In genomic region chr6:166907373-166907841, GRCh38 we compare ENCODE assay signal across 9 cellular contexts. TPM values are rescaled to one million over a fixed set of nuclear protein-coding genes. Genes with fewer than 3 reads are reported as not detected.
DNase-seq lines count a peak whose midpoint lies in the region; ATAC-seq and TF ChIP-seq lines count a peak whose summit lies in the region.
"Had no signal": no experiment of that assay in that cellular context is flagged by ENCODE, and none has a peak within 500 bp of the region (broad histone marks: within the 10 kb centered on the region; RNA-seq: fewer than 3 reads in every experiment).

No MANE protein-coding gene starts in this region.

- ATAC-seq in GM18519 (IDR thresholded peaks at IDR 0.05; ENCODE audit: low FRiP score, unreplicated experiment) (peak; percentile 90), GM21515 (IDR thresholded peaks at IDR 0.05; ENCODE audit: unreplicated experiment) (peak; percentile 82), HG03460 (IDR thresholded peaks at IDR 0.05; ENCODE audit: unreplicated experiment) (peak; percentile 92), left cardiac atrium (no peak)
- ATAC-seq: GM23338 had no signal

- TF ChIP-seq POLR2A in transverse colon (IDR thresholded peaks at IDR 0.05), result no peak

- peaks cover 10% of the 10 kb centered on the region for H3K4me1 ChIP-seq in effector memory CD4-positive, alpha-beta T cell (ENCODE audit: control insufficient read depth, insufficient read depth, low read length, poor library complexity, severe bottlenecking)
- no peaks in the 10 kb centered on the region for H3K4me1 ChIP-seq in transverse colon

- H3K27me3 ChIP-seq in effector memory CD4-positive, alpha-beta T cell (replicated peaks; ENCODE audit: control insufficient read depth, insufficient read depth, low read length, poor library complexity, severe bottlenecking), result no peaks in the 10 kb centered on the region
- no peaks in the 10 kb centered on the region for H3K27me3 ChIP-seq in transverse colon

- intact Hi-C loops in left cardiac atrium (cut with DNase I) (no loop called here), transverse colon (cut with DNase I; ENCODE audit: low total_unique reads) (no loop called here)

- H3K36me3 ChIP-seq in effector memory CD4-positive, alpha-beta T cell (ENCODE audit: control insufficient read depth, insufficient read depth, low read length), result no peaks in the 10 kb centered on the region
- H3K36me3 ChIP-seq in transverse colon, result no peaks in the 10 kb centered on the region

- TF ChIP-seq CTCF in transverse colon (IDR thresholded peaks at IDR 0.05), result no peak

- no peak for TF ChIP-seq EP300 in transverse colon (IDR thresholded peaks at IDR 0.05; ENCODE audit: low read depth)

- WGBS in transverse colon (ENCODE audit: low coverage in 1 of 2), 2 donors, result 75 to 100% methylated on average over 2 to 8 of the region's 8 CpGs

- H3K4me3 ChIP-seq in effector memory CD4-positive, alpha-beta T cell (ENCODE audit: insufficient read depth, low read depth, low read length, poor library complexity, severe bottlenecking), result peak overlapping the region; percentile 4
- no peak overlapping the region for H3K4me3 ChIP-seq in transverse colon
- H3K4me3 ChIP-seq: GM23338 had no signal

- in situ Hi-C loops in transverse colon (cut with MboI; ENCODE audit: low pct_ligation_motif_present in 1 of 4, low pct_unique_long_range_greater_than_20kb in 1 of 4, low sequenced_read_pairs in 3 of 4), result no loop called here

- no peak for DNase-seq in effector memory CD4-positive, alpha-beta T cell
- DNase-seq in SW 1271 (lab: John Stamatoyannopoulos, UW) (no peak), DMS53 (lab: John Stamatoyannopoulos, UW) (no peak), left cardiac atrium (no peak), transverse colon (no peak)

- no peak overlapping the region for H3K27ac ChIP-seq in effector memory CD4-positive, alpha-beta T cell (ENCODE audit: insufficient read depth, low read length, poor library complexity, severe bottlenecking)
- no peak overlapping the region for H3K27ac ChIP-seq in transverse colon

- H3K9me3 ChIP-seq in effector memory CD4-positive, alpha-beta T cell (ENCODE audit: control insufficient read depth, low read length), result no peaks in the 10 kb centered on the region
- H3K9me3 ChIP-seq in transverse colon, result no peaks in the 10 kb centered on the region

RNA-seq across cellular contexts. Expression of gene RNASET2, which starts 48.9 kb away (rescaled TPM):
- total RNA-seq in left cardiac atrium, result 10 to 100 TPM; 18.3 to 27.9 TPM
- total RNA-seq in transverse colon, result 100 to 1,000 TPM; 121 to 191 (median 176) TPM

Comparison
In these comparisons a context has a peak if more than half of its experiments do, and no peak if none do; other contexts are left out.
1. ATAC-seq: peak in GM18519 (single experiment), GM21515 (single experiment) and HG03460 (single experiment); none in left cardiac atrium (0 of 2).
2. RNA of gene RNASET2, which starts 48.9 kb away (total RNA-seq): 121 to 191 TPM in transverse colon; 18.3 to 27.9 TPM in left cardiac atrium; every median in the first group is over 4 times any median in the second.